1 cellular context compared by ENCODE assay signal in the genomic region with DNA sequence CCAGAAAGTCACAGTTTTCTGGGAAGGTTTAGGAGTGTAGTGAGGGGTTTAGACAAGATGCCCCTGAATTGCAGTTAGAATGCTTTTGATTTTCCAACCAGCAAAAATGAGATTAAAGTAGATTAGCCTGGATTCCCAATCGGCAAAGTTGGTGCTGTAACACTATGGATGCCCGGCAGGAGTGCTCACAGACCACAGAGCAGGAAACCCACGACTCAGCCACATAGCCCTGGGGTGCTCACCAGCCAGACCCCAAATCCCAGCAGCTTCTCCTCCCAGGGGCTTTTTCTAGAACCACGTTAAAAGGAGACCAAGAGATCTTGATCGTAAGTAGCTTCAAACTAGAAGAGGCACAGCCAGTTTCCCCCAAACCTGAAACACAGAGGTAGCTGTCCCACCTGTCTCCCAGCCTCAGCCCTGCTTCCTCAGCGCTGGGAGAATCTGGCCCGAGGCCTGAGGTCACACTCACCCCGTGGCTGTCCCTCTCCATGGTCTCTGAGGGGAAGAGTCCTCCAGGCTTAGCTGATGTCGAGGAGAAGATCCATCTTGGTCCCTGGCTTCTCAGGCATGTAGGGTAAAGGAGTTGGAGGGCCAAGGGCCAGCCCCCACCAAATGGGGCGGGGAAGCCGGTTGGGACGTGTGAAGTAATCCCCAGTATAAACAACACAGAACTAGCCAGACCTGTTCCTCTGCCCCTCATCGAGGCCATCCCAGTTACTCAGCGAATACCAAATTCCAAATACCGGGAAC.
TF ChIP-seq lines count a peak whose summit lies in the region.

A gene (minus strand): TSS at position 585 of the 750 bp plus-strand sequence. CDS start 95 bp downstream, at position 490.

TF ChIP-seq in GM23338, 12 proteins besides CTCF, POLR2A, EP300 and RAD21 (continued from another document):
- TF ChIP-seq, protein P1, sequence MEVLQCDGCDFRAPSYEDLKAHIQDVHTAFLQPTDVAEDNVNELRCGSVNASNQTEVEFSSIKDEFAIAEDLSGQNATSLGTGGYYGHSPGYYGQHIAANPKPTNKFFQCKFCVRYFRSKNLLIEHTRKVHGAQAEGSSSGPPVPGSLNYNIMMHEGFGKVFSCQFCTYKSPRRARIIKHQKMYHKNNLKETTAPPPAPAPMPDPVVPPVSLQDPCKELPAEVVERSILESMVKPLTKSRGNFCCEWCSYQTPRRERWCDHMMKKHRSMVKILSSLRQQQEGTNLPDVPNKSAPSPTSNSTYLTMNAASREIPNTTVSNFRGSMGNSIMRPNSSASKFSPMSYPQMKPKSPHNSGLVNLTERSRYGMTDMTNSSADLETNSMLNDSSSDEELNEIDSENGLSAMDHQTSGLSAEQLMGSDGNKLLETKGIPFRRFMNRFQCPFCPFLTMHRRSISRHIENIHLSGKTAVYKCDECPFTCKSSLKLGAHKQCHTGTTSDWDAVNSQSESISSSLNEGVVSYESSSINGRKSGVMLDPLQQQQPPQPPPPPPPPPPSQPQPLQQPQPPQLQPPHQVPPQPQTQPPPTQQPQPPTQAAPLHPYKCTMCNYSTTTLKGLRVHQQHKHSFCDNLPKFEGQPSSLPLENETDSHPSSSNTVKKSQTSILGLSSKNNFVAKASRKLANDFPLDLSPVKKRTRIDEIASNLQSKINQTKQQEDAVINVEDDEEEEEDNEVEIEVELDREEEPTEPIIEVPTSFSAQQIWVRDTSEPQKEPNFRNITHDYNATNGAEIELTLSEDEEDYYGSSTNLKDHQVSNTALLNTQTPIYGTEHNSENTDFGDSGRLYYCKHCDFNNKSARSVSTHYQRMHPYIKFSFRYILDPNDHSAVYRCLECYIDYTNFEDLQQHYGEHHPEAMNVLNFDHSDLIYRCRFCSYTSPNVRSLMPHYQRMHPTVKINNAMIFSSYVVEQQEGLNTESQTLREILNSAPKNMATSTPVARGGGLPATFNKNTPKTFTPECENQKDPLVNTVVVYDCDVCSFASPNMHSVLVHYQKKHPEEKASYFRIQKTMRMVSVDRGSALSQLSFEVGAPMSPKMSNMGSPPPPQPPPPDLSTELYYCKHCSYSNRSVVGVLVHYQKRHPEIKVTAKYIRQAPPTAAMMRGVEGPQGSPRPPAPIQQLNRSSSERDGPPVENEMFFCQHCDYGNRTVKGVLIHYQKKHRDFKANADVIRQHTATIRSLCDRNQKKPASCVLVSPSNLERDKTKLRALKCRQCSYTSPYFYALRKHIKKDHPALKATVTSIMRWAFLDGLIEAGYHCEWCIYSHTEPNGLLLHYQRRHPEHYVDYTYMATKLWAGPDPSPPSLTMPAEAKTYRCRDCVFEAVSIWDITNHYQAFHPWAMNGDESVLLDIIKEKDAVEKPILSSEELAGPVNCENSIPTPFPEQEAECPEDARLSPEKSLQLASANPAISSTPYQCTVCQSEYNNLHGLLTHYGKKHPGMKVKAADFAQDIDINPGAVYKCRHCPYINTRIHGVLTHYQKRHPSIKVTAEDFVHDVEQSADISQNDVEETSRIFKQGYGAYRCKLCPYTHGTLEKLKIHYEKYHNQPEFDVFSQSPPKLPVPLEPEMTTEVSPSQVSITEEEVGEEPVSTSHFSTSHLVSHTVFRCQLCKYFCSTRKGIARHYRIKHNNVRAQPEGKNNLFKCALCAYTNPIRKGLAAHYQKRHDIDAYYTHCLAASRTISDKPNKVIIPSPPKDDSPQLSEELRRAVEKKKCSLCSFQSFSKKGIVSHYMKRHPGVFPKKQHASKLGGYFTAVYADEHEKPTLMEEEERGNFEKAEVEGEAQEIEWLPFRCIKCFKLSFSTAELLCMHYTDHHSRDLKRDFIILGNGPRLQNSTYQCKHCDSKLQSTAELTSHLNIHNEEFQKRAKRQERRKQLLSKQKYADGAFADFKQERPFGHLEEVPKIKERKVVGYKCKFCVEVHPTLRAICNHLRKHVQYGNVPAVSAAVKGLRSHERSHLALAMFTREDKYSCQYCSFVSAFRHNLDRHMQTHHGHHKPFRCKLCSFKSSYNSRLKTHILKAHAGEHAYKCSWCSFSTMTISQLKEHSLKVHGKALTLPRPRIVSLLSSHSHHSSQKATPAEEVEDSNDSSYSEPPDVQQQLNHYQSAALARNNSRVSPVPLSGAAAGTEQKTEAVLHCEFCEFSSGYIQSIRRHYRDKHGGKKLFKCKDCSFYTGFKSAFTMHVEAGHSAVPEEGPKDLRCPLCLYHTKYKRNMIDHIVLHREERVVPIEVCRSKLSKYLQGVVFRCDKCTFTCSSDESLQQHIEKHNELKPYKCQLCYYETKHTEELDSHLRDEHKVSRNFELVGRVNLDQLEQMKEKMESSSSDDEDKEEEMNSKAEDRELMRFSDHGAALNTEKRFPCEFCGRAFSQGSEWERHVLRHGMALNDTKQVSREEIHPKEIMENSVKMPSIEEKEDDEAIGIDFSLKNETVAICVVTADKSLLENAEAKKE (CRISPR knock-in tag; IDR thresholded peaks at IDR 0.05), result no peak
- TF ChIP-seq NANOG (IDR thresholded peaks at IDR 0.05; ENCODE audit: borderline replicate concordance) (no peak), STAT1 (IDR thresholded peaks at IDR 0.05; ENCODE audit: unreplicated experiment) (no peak), JUNB (IDR thresholded peaks at IDR 0.05; ENCODE audit: unreplicated experiment) (no peak)
